In the genomic region with DNA sequence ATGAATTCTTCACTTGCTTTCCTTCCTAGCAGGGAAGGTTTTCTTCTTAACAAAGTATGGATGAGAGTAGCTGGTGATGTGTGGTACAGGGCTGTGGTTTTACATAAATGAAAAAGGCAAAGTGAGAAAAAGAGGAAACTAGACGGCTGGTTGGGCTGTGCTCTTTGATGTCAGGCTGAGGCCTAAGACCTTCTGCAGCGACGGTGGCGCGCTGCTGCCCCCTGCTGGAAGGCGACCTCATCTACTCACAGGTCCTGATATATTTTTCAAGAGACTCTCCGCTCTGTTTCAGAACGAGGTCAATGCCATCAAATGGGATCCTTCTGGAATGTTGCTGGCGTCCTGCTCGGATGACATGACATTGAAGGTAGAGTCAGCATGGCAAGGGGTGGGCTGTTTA, we compare ENCODE assay signal across 10 cellular contexts.
DNase-seq lines count a peak whose midpoint lies in the region; ATAC-seq and TF ChIP-seq lines count a peak whose summit lies in the region.
"Had no signal": no experiment of that assay in that cellular context is flagged by ENCODE, and none has a peak within 500 bp of the region (broad histone marks: within the 10 kb centered on the region; RNA-seq: fewer than 3 reads in every experiment).

No MANE protein-coding gene starts in this region.

- no peaks in the 10 kb centered on the region for H3F3A ChIP-seq in smooth muscle cell (ENCODE audit: low read depth)

- no peak overlapping the region for H3K4me2 ChIP-seq in smooth muscle cell
- H3K4me2 ChIP-seq: BLaER1 had no signal

- peak overlapping the region; percentile 48 for H3K27ac Mint-ChIP-seq in activated CD8-positive, alpha-beta memory T cell treated with anti-CD3 and anti-CD28 coated beads, Interleukin-2, amount 10 ng/mL, durations not matched to agents 7 days and 5 days
- peak overlapping the region; percentile 78 for H3K27ac Mint-ChIP-seq in activated naive CD8-positive, alpha-beta T cell treated with anti-CD3 and anti-CD28 coated beads, Interleukin-2, amount 10 ng/mL, durations not matched to agents 7 days and 5 days
- peak overlapping the region in 1 of 2 donors; percentile 73 for H3K27ac Mint-ChIP-seq in natural killer cell

- H3K4me3 ChIP-seq in smooth muscle cell = no peak overlapping the region
- H3K4me3 ChIP-seq: BLaER1 had no signal

- peaks cover 15% of the 10 kb centered on the region for H3K4me1 Mint-ChIP-seq in activated CD8-positive, alpha-beta memory T cell treated with anti-CD3 and anti-CD28 coated beads, Interleukin-2, amount 10 ng/mL, durations not matched to agents 7 days and 5 days
- H3K4me1 Mint-ChIP-seq in activated naive CD8-positive, alpha-beta T cell treated with anti-CD3 and anti-CD28 coated beads, Interleukin-2, amount 10 ng/mL, durations not matched to agents 7 days and 5 days = peaks cover 19% of the 10 kb centered on the region
- peaks cover 0 to 11% of the 10 kb centered on the region in 2 donors for H3K4me1 Mint-ChIP-seq in natural killer cell

- H3K27me3 ChIP-seq in smooth muscle cell (ENCODE audit: low read depth) = no peaks in the 10 kb centered on the region
- H3K27me3 ChIP-seq: BLaER1 had no signal

- no peaks in the 10 kb centered on the region for H3K36me3 Mint-ChIP-seq in activated CD8-positive, alpha-beta memory T cell treated with anti-CD3 and anti-CD28 coated beads, Interleukin-2, amount 10 ng/mL, durations not matched to agents 7 days and 5 days
- no peaks in the 10 kb centered on the region for H3K36me3 Mint-ChIP-seq in activated naive CD8-positive, alpha-beta T cell treated with anti-CD3 and anti-CD28 coated beads, Interleukin-2, amount 10 ng/mL, durations not matched to agents 7 days and 5 days
- H3K36me3 Mint-ChIP-seq in natural killer cell = no peaks in the 10 kb centered on the region

- no peaks in the 10 kb centered on the region for H3K79me2 ChIP-seq in smooth muscle cell (ENCODE audit: low read depth)

- WGBS in smooth muscle cell (ENCODE audit: low lambda C conversion rate) = no CpG with 5 or more reads among the region's 10 CpGs

- H3K36me3 ChIP-seq in smooth muscle cell (ENCODE audit: low read depth) = no peaks in the 10 kb centered on the region
- H3K36me3 ChIP-seq: BLaER1 had no signal

- no peaks in the 10 kb centered on the region for H3K9me3 Mint-ChIP-seq in activated CD8-positive, alpha-beta memory T cell treated with anti-CD3 and anti-CD28 coated beads, Interleukin-2, amount 10 ng/mL, durations not matched to agents 7 days and 5 days (ENCODE audit: low read depth)
- no peaks in the 10 kb centered on the region for H3K9me3 Mint-ChIP-seq in activated naive CD8-positive, alpha-beta T cell treated with anti-CD3 and anti-CD28 coated beads, Interleukin-2, amount 10 ng/mL, durations not matched to agents 7 days and 5 days
- H3K9me3 Mint-ChIP-seq in natural killer cell = no peaks in the 10 kb centered on the region

- peak; percentile 87 for ATAC-seq in activated CD8-positive, alpha-beta memory T cell treated with anti-CD3 and anti-CD28 coated beads, Interleukin-2, amount 10 ng/mL, durations not matched to agents 7 days and 5 days
- peak; percentile 88 for ATAC-seq in activated naive CD8-positive, alpha-beta T cell treated with anti-CD3 and anti-CD28 coated beads, Interleukin-2, amount 10 ng/mL, durations not matched to agents 7 days and 5 days (ENCODE audit: low read depth)
- peak in 2 of 3 donors; percentile 88 to 95 for ATAC-seq in natural killer cell

- H3K27me3 Mint-ChIP-seq in activated CD8-positive, alpha-beta memory T cell treated with anti-CD3 and anti-CD28 coated beads, Interleukin-2, amount 10 ng/mL, durations not matched to agents 7 days and 5 days = no peaks in the 10 kb centered on the region
- H3K27me3 Mint-ChIP-seq in activated naive CD8-positive, alpha-beta T cell treated with anti-CD3 and anti-CD28 coated beads, Interleukin-2, amount 10 ng/mL, durations not matched to agents 7 days and 5 days = no peaks in the 10 kb centered on the region
- H3K27me3 Mint-ChIP-seq in natural killer cell (ENCODE audit: low read depth in 2 of 2) = no peaks in the 10 kb centered on the region

- CTCF ChIA-PET in activated CD8-positive, alpha-beta memory T cell treated with anti-CD3 and anti-CD28 coated beads, Interleukin-2, amount 10 ng/mL, durations not matched to agents 7 days and 5 days (lab: Charles Lee) = interaction anchor here (0.8 to 1.6 kb wide), 4 partner anchors 13 to 153 kb away, joined by 4 to 17 read pairs (median 5); no protein-coding TSS in a partner anchor

- intact Hi-C loops in natural killer cell (cut with micrococcal nuclease) = loop anchor here (1.0 kb wide), 1 partner anchor 121 kb away; no protein-coding TSS in a partner anchor

- no peak overlapping the region for H3K9ac ChIP-seq in smooth muscle cell (ENCODE audit: low read depth)
- H3K9ac ChIP-seq: BLaER1 had no signal

- peak; percentile 83 for DNase-seq in activated CD8-positive, alpha-beta memory T cell treated with anti-CD3 and anti-CD28 coated beads, Interleukin-2, amount 10 ng/mL, durations not matched to agents 7 days and 5 days
- no peak for DNase-seq in activated CD8-positive, alpha-beta memory T cell treated with anti-CD3 and anti-CD28 coated beads for 24 hours
- DNase-seq in NCI-H2171 treated with DMSO at 0.1 percent for 48 hours (lab: John Stamatoyannopoulos, UW) (peak; percentile 39), natural killer cell (peak; percentile 69), NCI-H748 treated with DMSO at 0.1 percent for 48 hours (lab: John Stamatoyannopoulos, UW) (no peak), OCI-M2 (lab: John Stamatoyannopoulos, UW; ENCODE audit: unreplicated experiment) (no peak), smooth muscle cell (lab: John Stamatoyannopoulos, UW; ENCODE audit: unreplicated experiment) (no peak)
- peak; percentile 83 for DNase-seq in activated naive CD8-positive, alpha-beta T cell treated with anti-CD3 and anti-CD28 coated beads, Interleukin-2, amount 10 ng/mL, durations not matched to agents 7 days and 5 days
- DNase-seq: left cardiac atrium had no signal

- H3K4me1 ChIP-seq in smooth muscle cell (ENCODE audit: low read depth) = no peaks in the 10 kb centered on the region
- H3K4me1 ChIP-seq: BLaER1 had no signal

- H4K20me1 ChIP-seq in smooth muscle cell (ENCODE audit: low read depth) = no peaks in the 10 kb centered on the region
- H4K20me1 ChIP-seq: BLaER1 had no signal

- H3K27ac ChIP-seq in smooth muscle cell (ENCODE audit: low read depth) = no peak overlapping the region
- H3K27ac ChIP-seq: BLaER1 had no signal

- no peaks in the 10 kb centered on the region for H3K9me3 ChIP-seq in smooth muscle cell (replicated peaks; ENCODE audit: low read depth)
- H3K9me3 ChIP-seq: BLaER1 had no signal

- no peak overlapping the region for H2AFZ ChIP-seq in smooth muscle cell (ENCODE audit: low read depth)

- peak; percentile 49 for TF ChIP-seq CTCF in natural killer cell (IDR thresholded peaks at IDR 0.05)
- no peak for TF ChIP-seq CTCF in smooth muscle cell (IDR thresholded peaks at IDR 0.05; ENCODE audit: borderline replicate concordance, insufficient read depth, poor library complexity, severe bottlenecking)

- POLR2A ChIA-PET in activated naive CD8-positive, alpha-beta T cell treated with anti-CD3 and anti-CD28 coated beads, Interleukin-2, amount 10 ng/mL, durations not matched to agents 7 days and 5 days (lab: Charles Lee) = no interaction called here

- H3K4me3 Mint-ChIP-seq in activated CD8-positive, alpha-beta memory T cell treated with anti-CD3 and anti-CD28 coated beads, Interleukin-2, amount 10 ng/mL, durations not matched to agents 7 days and 5 days = no peak overlapping the region
- H3K4me3 Mint-ChIP-seq in activated naive CD8-positive, alpha-beta T cell treated with anti-CD3 and anti-CD28 coated beads, Interleukin-2, amount 10 ng/mL, durations not matched to agents 7 days and 5 days = peak overlapping the region; percentile 15
- H3K4me3 Mint-ChIP-seq in natural killer cell = no peak overlapping the region

Comparison
In these comparisons a context has a peak if more than half of its experiments do, and no peak if none do; other contexts are left out.
1. DNase-seq: peak in activated CD8-positive, alpha-beta memory T cell treated with anti-CD3 and anti-CD28 coated beads, Interleukin-2, amount 10 ng/mL, durations not matched to agents 7 days and 5 days (single experiment), NCI-H2171 treated with DMSO at 0.1 percent for 48 hours (single experiment), activated naive CD8-positive, alpha-beta T cell treated with anti-CD3 and anti-CD28 coated beads, Interleukin-2, amount 10 ng/mL, durations not matched to agents 7 days and 5 days (single experiment) and natural killer cell (single experiment); none in activated CD8-positive, alpha-beta memory T cell treated with anti-CD3 and anti-CD28 coated beads for 24 hours (single experiment), NCI-H748 treated with DMSO at 0.1 percent for 48 hours (single experiment), OCI-M2 (single experiment) and smooth muscle cell (single experiment).
2. Peak in every context shown above with its lines, with median percentiles within 50 percentile points of each other: ATAC-seq.